In the genomic region with DNA sequence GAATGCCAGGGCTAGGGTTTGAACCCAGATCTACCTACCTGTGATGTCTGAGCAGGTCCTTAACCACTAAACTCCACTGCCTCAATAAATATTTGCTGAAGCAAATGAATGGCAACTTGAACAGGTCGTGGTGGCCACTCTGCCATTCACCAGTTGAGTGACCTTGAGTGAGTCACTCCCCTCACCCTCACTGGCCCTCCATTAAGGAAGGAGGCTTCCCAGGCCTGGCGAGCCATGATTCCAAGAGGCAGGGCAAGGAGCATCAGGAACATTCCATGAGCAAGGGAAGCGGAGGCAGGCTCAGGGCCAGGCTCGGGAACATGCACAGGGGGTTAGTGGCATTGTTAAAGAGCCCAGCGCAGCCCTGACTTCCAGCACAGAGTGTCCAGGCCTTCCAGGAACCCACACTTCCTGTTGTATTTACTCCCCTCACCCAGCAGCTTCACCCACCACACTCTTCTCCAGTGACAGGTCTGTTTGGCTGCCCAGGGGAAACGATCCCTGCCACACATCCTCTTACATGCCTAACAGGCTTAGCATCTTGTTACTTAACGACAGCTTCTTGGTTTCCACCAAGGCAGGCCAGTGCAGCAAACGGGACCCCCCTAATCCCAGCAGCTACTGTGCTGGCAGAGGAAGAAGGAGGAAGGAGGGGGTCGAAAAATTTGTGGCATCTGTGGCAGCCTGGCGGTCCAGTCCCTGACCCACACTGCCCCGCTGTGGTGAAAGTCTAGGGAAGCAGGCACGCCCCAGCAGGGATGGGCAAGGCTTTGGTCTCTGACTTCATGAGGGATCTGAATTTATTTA, we compare ENCODE assay signal across 8 cellular contexts. TPM values are rescaled to one million over a fixed set of nuclear protein-coding genes. Genes with fewer than 3 reads are reported as not detected.
A peak's percentile ranks its signal among the peaks of the same experiment; 100 is the strongest.
DNase-seq lines count a peak whose midpoint lies in the region; ATAC-seq and TF ChIP-seq lines count a peak whose summit lies in the region.

No MANE protein-coding gene starts in this region.

- H3K36me3 Mint-ChIP-seq in endothelial cell (ENCODE audit: low read depth, unreplicated experiment): no peaks in the 10 kb centered on the region

- H3K4me3 Mint-ChIP-seq in endothelial cell (ENCODE audit: unreplicated experiment): no peak overlapping the region

- no peak for ATAC-seq in GM18907 (IDR thresholded peaks at IDR 0.05; ENCODE audit: unreplicated experiment)
- ATAC-seq in HG02642 (IDR thresholded peaks at IDR 0.05; ENCODE audit: poor library complexity, unreplicated experiment): no peak
- ATAC-seq in GM19467 (IDR thresholded peaks at IDR 0.05; ENCODE audit: unreplicated experiment): no peak

- peak; percentile 49 for DNase-seq in CD1c-positive myeloid dendritic cell (ENCODE audit: extremely low spot score)
- DNase-seq in HCEC 1CT: peak; percentile 77
- peak; percentile 78 for DNase-seq in SK-MEL-5 (ENCODE audit: low read depth, low spot score)
- DNase-seq in endothelial cell (ENCODE audit: low spot score): peak; percentile 71
- peak; percentile 16 for DNase-seq in midbrain (lab: John Stamatoyannopoulos, UW)

- peak; percentile 50 for TF ChIP-seq CTCF in endothelial cell (IDR thresholded peaks at IDR 0.05; ENCODE audit: unreplicated experiment)

- in situ Hi-C loops in SK-MEL-5 (cut with HindIII; ENCODE audit: low pct_unique_long_range_greater_than_20kb, low sequenced_read_pairs): no loop called here

- H3K27me3 Mint-ChIP-seq in endothelial cell (ENCODE audit: unreplicated experiment): peaks cover under 1% of the 10 kb centered on the region

- H3K4me1 Mint-ChIP-seq in endothelial cell (ENCODE audit: unreplicated experiment): peaks cover 7% of the 10 kb centered on the region

- no peak overlapping the region for H3K27ac Mint-ChIP-seq in endothelial cell (ENCODE audit: unreplicated experiment)

- H3K9me3 Mint-ChIP-seq in endothelial cell (ENCODE audit: unreplicated experiment): no peaks in the 10 kb centered on the region

RNA-seq across cellular contexts. Expression of a gene that starts 43.7 kb away (rescaled TPM):
- total RNA-seq in SK-MEL-5 (2014; rRNA removed; shearing (Covaris generic)): 57.1 and 59.4 TPM in 2 replicates
- polyA plus RNA-seq in SK-MEL-5 (2015; cell fraction: cytosol; rRNA removed): 51.8 and 54.7 TPM in 2 replicates
- 11.4 and 14.8 TPM in 2 replicates for polyA plus RNA-seq in SK-MEL-5 (2015; cell fraction: nucleus; rRNA removed)
- 49.8 TPM for total RNA-seq in endothelial cell (ENCODE audit: unreplicated experiment)

RNA-seq across cellular contexts. Expression of a gene that starts 49.0 kb away (rescaled TPM):
- not detected in 2 replicates for total RNA-seq in SK-MEL-5 (2014; rRNA removed; shearing (Covaris generic))
- 0.41 and 0.73 TPM in 2 replicates for polyA plus RNA-seq in SK-MEL-5 (2015; cell fraction: cytosol; rRNA removed)
- polyA plus RNA-seq in SK-MEL-5 (2015; cell fraction: nucleus; rRNA removed): 0.94 TPM in 1 of 2 replicates, not detected in the other
- not detected for total RNA-seq in endothelial cell (ENCODE audit: unreplicated experiment)

Comparison
In these comparisons a context has a peak if more than half of its experiments do, and no peak if none do; other contexts are left out.
1. DNase-seq: peak in every context shown above with its lines; median percentile 78 in SK-MEL-5; 77 in HCEC 1CT; 71 in endothelial cell; 49 in CD1c-positive myeloid dendritic cell; 16 in midbrain.